ENCODE assay signal across 10 cellular contexts in genomic region chr5:132526290-132526973, GRCh38. TPM values are rescaled to one million over a fixed set of nuclear protein-coding genes. Genes with fewer than 3 reads are reported as not detected.
A peak's percentile ranks its signal among the peaks of the same experiment; 100 is the strongest.
DNase-seq lines count a peak whose midpoint lies in the region; ATAC-seq, FAIRE-seq and TF ChIP-seq lines count a peak whose summit lies in the region.
"Had no signal": no experiment of that assay in that cellular context is flagged by ENCODE, and none has a peak within 500 bp of the region (broad histone marks: within the 10 kb centered on the region; RNA-seq: fewer than 3 reads in every experiment).

No MANE protein-coding gene starts in this region.

- peaks cover 40% of the 10 kb centered on the region for H3K4me1 Mint-ChIP-seq in activated naive CD8-positive, alpha-beta T cell treated with anti-CD3 and anti-CD28 coated beads for 36 hours

- peaks cover 4% of the 10 kb centered on the region for H3K9me3 Mint-ChIP-seq in activated naive CD8-positive, alpha-beta T cell treated with anti-CD3 and anti-CD28 coated beads for 36 hours
- H3K9me3 Mint-ChIP-seq: IgD-negative memory B cell had no signal

- H3K4me1 ChIP-seq in HUES6 (ENCODE audit: control insufficient read depth, insufficient read depth, low read length) (peaks cover 2% of the 10 kb centered on the region; the same call in 1 of the 2 replicates), Peyer's patch (peaks cover 0 to 11% (median 4%) of the 10 kb centered on the region in 4 donors)

- H3K4me3 ChIP-seq in AG09309 (ENCODE audit: control insufficient read depth, low read depth, low read length) (no peak overlapping the region), HUES6 (ENCODE audit: low read depth, low read length) (peak overlapping the region; percentile 52), Peyer's patch (no peak overlapping the region)

- no peak for TF ChIP-seq POLR2A in GM12892 (IDR thresholded peaks at IDR 0.05; ENCODE audit: low read depth, low read length)
- no peak for TF ChIP-seq POLR2A in Peyer's patch (IDR thresholded peaks at IDR 0.05)

- H3K36me3 Mint-ChIP-seq in activated naive CD8-positive, alpha-beta T cell treated with anti-CD3 and anti-CD28 coated beads for 36 hours = peaks cover 3% of the 10 kb centered on the region
- H3K36me3 Mint-ChIP-seq: IgD-negative memory B cell had no signal

- intact Hi-C loops in left cardiac atrium (cut with DNase I) = no loop called here

- H3K9ac ChIP-seq in HUES6 (ENCODE audit: low read length) = no peak overlapping the region

- H3K36me3 ChIP-seq in HUES6 (ENCODE audit: control insufficient read depth, insufficient read depth, low read length) = no peaks in the 10 kb centered on the region
- H3K36me3 ChIP-seq in Peyer's patch = no peaks in the 10 kb centered on the region

- DNase-seq in AG09309 (ENCODE audit: low read depth) = no peak
- no peak for DNase-seq in GM12892 (ENCODE audit: insufficient read length)
- DNase-seq in Peyer's patch = peak in 2 of 3 donors; percentile 54 to 60
- peak; percentile 32 for DNase-seq in activated naive CD8-positive, alpha-beta T cell treated with anti-CD3 and anti-CD28 coated beads for 36 hours
- no peak for DNase-seq in left cardiac atrium
- DNase-seq in renal cortical epithelial cell (ENCODE audit: low read depth) = peak; percentile 58

- 0 out of 2 replicates have a peak, but pooled peaks cover 2% of the 10 kb centered on the region for H3K9me3 ChIP-seq in HUES6 (ENCODE audit: control insufficient read depth, insufficient read depth, low read depth, low read length)
- H3K9me3 ChIP-seq in Peyer's patch = no peaks in the 10 kb centered on the region

- ATAC-seq in left cardiac atrium = peak; percentile 74 to 87
- no peak for ATAC-seq in GM18870 (IDR thresholded peaks at IDR 0.05; ENCODE audit: unreplicated experiment)

- no peaks in the 10 kb centered on the region for H3K27me3 ChIP-seq in HUES6 (ENCODE audit: control insufficient read depth, insufficient read depth, low read length)
- no peaks in the 10 kb centered on the region for H3K27me3 ChIP-seq in Peyer's patch

- no peak overlapping the region for H3K27ac Mint-ChIP-seq in activated naive CD8-positive, alpha-beta T cell treated with anti-CD3 and anti-CD28 coated beads for 36 hours

- peak; percentile 86 for FAIRE-seq in GM12892 (lab: Jason Lieb, UNC)

- H3K27me3 Mint-ChIP-seq in activated naive CD8-positive, alpha-beta T cell treated with anti-CD3 and anti-CD28 coated beads for 36 hours = peaks cover 4% of the 10 kb centered on the region
- H3K27me3 Mint-ChIP-seq: IgD-negative memory B cell had no signal

- no peak overlapping the region for H3K4me3 Mint-ChIP-seq in activated naive CD8-positive, alpha-beta T cell treated with anti-CD3 and anti-CD28 coated beads for 36 hours

- no peak overlapping the region for H3K27ac ChIP-seq in HUES6 (ENCODE audit: low read depth, low read length)
- H3K27ac ChIP-seq in Peyer's patch = no peak overlapping the region

- TF ChIP-seq CTCF in AG09309 (IDR thresholded peaks at IDR 0.05; ENCODE audit: control insufficient read depth, insufficient read depth, low read depth, low read length, missing control alignments) (peak; percentile 79), Peyer's patch (IDR thresholded peaks at IDR 0.05) (peak; percentile 79 to 89 (median 84))

RNA-seq across cellular contexts. Expression of gene IL5, which starts 16.9 kb away (rescaled TPM):
- not detected for polyA plus RNA-seq in GM12892 (2012; ENCODE audit: missing spikeins)
- not detected for total RNA-seq in Peyer's patch
- total RNA-seq in activated naive CD8-positive, alpha-beta T cell treated with anti-CD3 and anti-CD28 coated beads for 36 hours = not detected
- not detected for total RNA-seq in left cardiac atrium
- total RNA-seq in renal cortical epithelial cell = not detected in 2 replicates
- total RNA-seq: skeletal muscle tissue had no signal
- polyA plus RNA-seq: IgD-negative memory B cell had no signal

RNA-seq across cellular contexts. Expression of gene RAD50, which starts 30.3 kb away (rescaled TPM):
- polyA plus RNA-seq in GM12892 (2012; ENCODE audit: missing spikeins) = 36.9 TPM
- total RNA-seq in Peyer's patch (100 to 1,000 TPM in 1 of 4 donors, 10 to 100 TPM in 3; 47.5 to 102 (median 54.3) TPM), left cardiac atrium (10 to 100 TPM; 26.7 to 30.2 TPM), renal cortical epithelial cell (17.4 and 58.0 TPM in 2 replicates)
- total RNA-seq in activated naive CD8-positive, alpha-beta T cell treated with anti-CD3 and anti-CD28 coated beads for 36 hours = 10 to 100 TPM; 40.7 to 49.1 TPM

RNA-seq across cellular contexts. Expression of gene IRF1, which starts 35.9 kb away (rescaled TPM):
- polyA plus RNA-seq in GM12892 (2012; ENCODE audit: missing spikeins) = 29.9 TPM
- total RNA-seq in Peyer's patch = 100 to 1,000 TPM in 3 of 4 donors, 10 to 100 TPM in 1; 92.7 to 152 (median 122) TPM
- total RNA-seq in activated naive CD8-positive, alpha-beta T cell treated with anti-CD3 and anti-CD28 coated beads for 36 hours = 100 to 1,000 TPM; 228 to 232 TPM
- total RNA-seq in left cardiac atrium = 10 to 100 TPM; 11.8 to 21.4 TPM
- total RNA-seq in renal cortical epithelial cell = 28.7 and 35.1 TPM in 2 replicates

Comparison
In these comparisons a context has a peak if more than half of its experiments do, and no peak if none do; other contexts are left out.
1. DNase-seq: peak in Peyer's patch (2 of 3), activated naive CD8-positive, alpha-beta T cell treated with anti-CD3 and anti-CD28 coated beads for 36 hours (single experiment) and renal cortical epithelial cell (single experiment); none in AG09309 (single experiment), GM12892 (single experiment) and left cardiac atrium (single experiment).